ENCODE assay signal across 11 cellular contexts in genomic region chr20:57374931-57375651, GRCh38. TPM values are rescaled to one million over a fixed set of nuclear protein-coding genes. Genes with fewer than 3 reads are reported as not detected.
DNase-seq lines count a peak whose midpoint lies in the region; ATAC-seq and TF ChIP-seq lines count a peak whose summit lies in the region.
"Had no signal": no experiment of that assay in that cellular context is flagged by ENCODE, and none has a peak within 500 bp of the region (broad histone marks: within the 10 kb centered on the region; RNA-seq: fewer than 3 reads in every experiment).

No MANE protein-coding gene starts in this region.

- TF ChIP-seq CTCF in right atrium auricular region (IDR thresholded peaks at IDR 0.05), result no peak

- H3K27me3 Mint-ChIP-seq in activated naive CD8-positive, alpha-beta T cell, result no peaks in the 10 kb centered on the region

- no peaks in the 10 kb centered on the region for H3K27me3 ChIP-seq in right atrium auricular region

- no peaks in the 10 kb centered on the region for H3K9me3 ChIP-seq in right atrium auricular region

- peak overlapping the region; percentile 26 to 38 for H3K27ac ChIP-seq in right atrium auricular region
- H3K27ac ChIP-seq: 22Rv1, SK-N-MC had no signal

- no peak overlapping the region for H3K4me3 ChIP-seq in right atrium auricular region
- H3K4me3 ChIP-seq: SK-N-MC had no signal

- H3K36me3 Mint-ChIP-seq in activated naive CD8-positive, alpha-beta T cell, result peaks cover 2% of the 10 kb centered on the region

- peaks cover 89% of the 10 kb centered on the region for H3K36me3 ChIP-seq in right atrium auricular region

- H3K4me3 Mint-ChIP-seq in activated naive CD8-positive, alpha-beta T cell, result peak overlapping the region; percentile 17

- H3K4me1 Mint-ChIP-seq in activated naive CD8-positive, alpha-beta T cell (ENCODE audit: low read depth), result peaks cover 25% of the 10 kb centered on the region

- no peak for ATAC-seq in GM21447 (IDR thresholded peaks at IDR 0.05; ENCODE audit: unreplicated experiment)
- ATAC-seq in GM18861 (IDR thresholded peaks at IDR 0.05; ENCODE audit: unreplicated experiment), result no peak

- peak; percentile 30 for DNase-seq in SIG-M5 treated with dmso at 0.1 percent for 504 hours (lab: John Stamatoyannopoulos, UW; ENCODE audit: unreplicated experiment)
- no peak for DNase-seq in SIG-M5 (lab: John Stamatoyannopoulos, UW)
- DNase-seq in right atrium auricular region (ENCODE audit: low spot score), result no peak
- peak; percentile 48 for DNase-seq in stromal cell of bone marrow (ENCODE audit: low read depth)
- DNase-seq in activated CD4-positive, alpha-beta T cell treated with anti-CD3 and anti-CD28 coated beads, Interleukin-2, amount 50 U/mL, for 48 hours, result no peak
- DNase-seq: NCI-H2029 had no signal

- H3K4me1 ChIP-seq in right atrium auricular region, result peaks cover 0 to 9% of the 10 kb centered on the region in 2 donors

- H3K27ac Mint-ChIP-seq in activated naive CD8-positive, alpha-beta T cell, result peak overlapping the region; percentile 51

- H3K9me3 Mint-ChIP-seq in activated naive CD8-positive, alpha-beta T cell (ENCODE audit: low read depth), result no peaks in the 10 kb centered on the region

RNA-seq across cellular contexts. Expression of gene RBM38, which starts 16.1 kb away (rescaled TPM):
- total RNA-seq in right atrium auricular region, result 100 to 1,000 TPM; 127 to 151 TPM

RNA-seq across cellular contexts. Expression of gene RAE1, which starts 24.0 kb away (rescaled TPM):
- 10 to 100 TPM; 11.6 to 11.8 TPM for total RNA-seq in right atrium auricular region

RNA-seq across cellular contexts. Expression of gene SPO11, which starts 45.5 kb away (rescaled TPM):
- total RNA-seq in right atrium auricular region, result not detected

Comparison
In these comparisons a context has a peak if more than half of its experiments do, and no peak if none do; other contexts are left out.
1. DNase-seq: peak in SIG-M5 treated with dmso at 0.1 percent for 504 hours (single experiment) and stromal cell of bone marrow (single experiment); none in SIG-M5 (single experiment), right atrium auricular region (single experiment) and activated CD4-positive, alpha-beta T cell treated with anti-CD3 and anti-CD28 coated beads, Interleukin-2, amount 50 U/mL, for 48 hours (0 of 2).